In the genomic region with DNA sequence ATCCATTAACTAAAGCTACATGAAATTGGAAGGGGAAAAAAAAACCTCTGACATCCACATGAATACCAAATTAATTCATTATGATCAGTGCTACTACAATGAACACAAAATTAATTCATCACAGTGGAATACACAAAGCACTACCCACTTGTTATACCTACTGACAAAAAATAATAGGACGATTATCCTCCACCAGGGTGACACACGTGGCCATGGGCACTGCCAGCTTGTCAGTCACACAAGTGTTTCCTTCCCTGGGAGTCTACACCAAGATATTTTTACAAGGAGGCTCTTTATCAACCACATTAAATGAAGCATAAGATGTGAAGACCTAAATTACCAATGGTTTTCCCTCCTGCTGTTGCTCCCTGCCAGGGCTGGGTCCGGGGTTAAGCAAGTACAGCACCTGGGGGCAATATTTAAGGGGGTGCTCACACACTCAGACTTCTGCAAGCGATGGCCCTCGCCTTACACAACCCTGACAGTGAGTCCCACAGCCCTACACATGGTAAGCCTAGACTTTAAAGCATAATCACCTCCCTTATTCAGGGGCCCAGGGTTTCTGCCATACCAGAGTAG, we compare ENCODE assay signal across 30 cellular contexts.
A peak's percentile ranks its signal among the peaks of the same experiment; 100 is the strongest.
DNase-seq lines count a peak whose midpoint lies in the region; ATAC-seq and TF ChIP-seq lines count a peak whose summit lies in the region.
"Had no signal": no experiment of that assay in that cellular context is flagged by ENCODE, and none has a peak within 500 bp of the region (broad histone marks: within the 10 kb centered on the region; RNA-seq: fewer than 3 reads in every experiment).

No MANE protein-coding gene starts in this region.

- H2BK120ac ChIP-seq in IMR-90 (ENCODE audit: low read depth, low read length), result peak overlapping the region; percentile 75

- dilution Hi-C loops in IMR-90 (cut with HindIII; ENCODE audit: low sequenced_read_pairs, unreplicated experiment), result no loop called here

- CTCF ChIA-PET in IMR-90 (lab: Yijun Ruan, JAX), result no interaction called here
- CTCF ChIA-PET in WTC11 (lab: Charles Lee), result interaction anchor here (0.5 to 0.8 kb wide), 2 partner anchors 24 to 157 kb away, joined by 3 read pairs; no protein-coding TSS in a partner anchor

- H3K4me3 ChIP-seq in BLaER1 (0 out of 2 replicates have a peak overlapping the region, but pooled peaks have one; percentile 8), IMR-90 (ENCODE audit: insufficient read depth, low read depth, low read length) (no peak overlapping the region), upper lobe of right lung (no peak overlapping the region), aorta (ENCODE audit: low read length in 2 of 2) (no peak overlapping the region)
- H3K4me3 ChIP-seq: coronary artery, HAP-1, left ventricle myocardium inferior, neural progenitor cell, pancreas, SK-N-MC, skin epidermis, suprapubic skin had no signal

- H3K9me3 ChIP-seq in BLaER1 (no peaks in the 10 kb centered on the region), IMR-90 (ENCODE audit: control insufficient read depth, insufficient read depth, low read length) (no peaks in the 10 kb centered on the region), upper lobe of right lung (no peaks in the 10 kb centered on the region), aorta (ENCODE audit: control insufficient read depth, low read length) (no peaks in the 10 kb centered on the region)
- H3K9me3 ChIP-seq: HAP-1, left ventricle myocardium inferior, pancreas, suprapubic skin had no signal

- H3K27me3 ChIP-seq in BLaER1 (no peaks in the 10 kb centered on the region), IMR-90 (ENCODE audit: control insufficient read depth, insufficient read depth, low read length) (no peaks in the 10 kb centered on the region), upper lobe of right lung (no peaks in the 10 kb centered on the region), aorta (ENCODE audit: control insufficient read depth in 1 of 2, insufficient read depth in 2 of 2, low read length in 1 of 2) (no peaks in the 10 kb centered on the region)
- H3K27me3 ChIP-seq: neural progenitor cell, pancreas, suprapubic skin had no signal

- H3K4me1 ChIP-seq in BLaER1 (peaks cover 99% of the 10 kb centered on the region), IMR-90 (ENCODE audit: control insufficient read depth, insufficient read depth, low read length) (peaks cover 16% of the 10 kb centered on the region), upper lobe of right lung (no peaks in the 10 kb centered on the region), aorta (ENCODE audit: control insufficient read depth in 1 of 2, insufficient read depth in 2 of 2, low read length in 2 of 2) (no peaks in the 10 kb centered on the region)

- peak overlapping the region; percentile 69 for H2AK5ac ChIP-seq in IMR-90 (ENCODE audit: low read depth, low read length)

- BruUV-seq in IMR-90 (replicated peaks; lab: Mats Ljungman, UMichigan), result no TSS peak

- H3K27me3 Mint-ChIP-seq in WTC11 (ENCODE audit: low read depth), result no peaks in the 10 kb centered on the region
- peaks cover 22% of the 10 kb centered on the region for H3K27me3 Mint-ChIP-seq in activated CD4-positive, alpha-beta T cell treated with anti-CD3 and anti-CD28 coated beads, Interleukin-2, amount 10 ng/mL, durations not matched to agents 24 days and 14 days
- H3K27me3 Mint-ChIP-seq: stimulated activated naive B cell treated with anti-CD40 and anti-IgM and Interleukin-4, amounts not matched to agents 10 μg/mL and 1 μg/mL and 100 μg/mL, for 72 hours had no signal

- H3K14ac ChIP-seq in IMR-90 (replicated peaks; ENCODE audit: low read depth, low read length), result peak overlapping the region; percentile 60

- no peak overlapping the region for H3K4me3 Mint-ChIP-seq in WTC11
- no peak overlapping the region for H3K4me3 Mint-ChIP-seq in activated CD4-positive, alpha-beta T cell treated with anti-CD3 and anti-CD28 coated beads, Interleukin-2, amount 10 ng/mL, durations not matched to agents 24 days and 14 days
- H3K4me3 Mint-ChIP-seq: activated CD8-positive, alpha-beta memory T cell treated with anti-CD3 and anti-CD28 coated beads, Interleukin-2, amount 10 ng/mL, durations not matched to agents 7 days and 5 days; activated naive CD8-positive, alpha-beta T cell treated with anti-CD3 and anti-CD28 coated beads, Interleukin-2, amount 10 ng/mL, durations not matched to agents 7 days and 5 days; activated T-cell treated with anti-CD3 and anti-CD28 coated beads, Interleukin-2, amount 50 U/mL, for 4 hours; CD8-positive, alpha-beta T cell; neural progenitor cell; stimulated activated naive B cell treated with anti-CD40 and anti-IgM and Interleukin-4, amounts not matched to agents 10 μg/mL and 1 μg/mL and 100 μg/mL, for 72 hours; T-helper 1 cell treated with Interleukin-12 subunit alpha and Interleukin-12 subunit beta and Interleukin-4 antibody, amounts not matched to agents 30 μg/mL and 1 μg/mL, for 36 hours had no signal

- no peak for TF ChIP-seq RAD21 in IMR-90 (IDR thresholded peaks at IDR 0.05; ENCODE audit: low read length)

- H3K36me3 ChIP-seq in BLaER1 (peaks cover 8% of the 10 kb centered on the region; the same call in 1 of the 2 replicates), IMR-90 (ENCODE audit: control insufficient read depth, insufficient read depth, low read length) (no peaks in the 10 kb centered on the region), upper lobe of right lung (no peaks in the 10 kb centered on the region), aorta (ENCODE audit: control insufficient read depth in 1 of 2, insufficient read depth in 2 of 2, low read length in 1 of 2) (no peaks in the 10 kb centered on the region)
- H3K36me3 ChIP-seq: HAP-1, left ventricle myocardium inferior, neural progenitor cell, pancreas, suprapubic skin had no signal

- ATAC-seq in IMR-90 (ENCODE audit: low read depth) (no peak), WTC11 (peak; percentile 19; the same call in 1 of the 2 replicates), GM18861 (IDR thresholded peaks at IDR 0.05; ENCODE audit: unreplicated experiment) (no peak), upper lobe of right lung (no peak), aorta (ENCODE audit: low FRiP score) (no peak)
- ATAC-seq: activated CD8-positive, alpha-beta memory T cell treated with anti-CD3 and anti-CD28 coated beads, Interleukin-2, amount 10 ng/mL, durations not matched to agents 7 days and 5 days; activated T-cell treated with anti-CD3 and anti-CD28 coated beads, Interleukin-2, amount 50 U/mL, for 4 hours; CD8-positive, alpha-beta T cell; pancreas; stimulated activated naive B cell treated with anti-CD40 and anti-IgM and Interleukin-4, amounts not matched to agents 10 μg/mL and 1 μg/mL and 100 μg/mL, for 72 hours had no signal

- H4K91ac ChIP-seq in IMR-90 (ENCODE audit: insufficient read depth, low read depth, low read length), result peak overlapping the region; percentile 70

- no peak overlapping the region for H2AK9ac ChIP-seq in IMR-90 (replicated peaks; ENCODE audit: low read depth, low read length, poor library complexity)

- peak overlapping the region; percentile 94; the same call in 2 of the 3 replicates for H2BK15ac ChIP-seq in IMR-90 (ENCODE audit: low read depth, low read length)

- H3K4me1 Mint-ChIP-seq in WTC11, result peaks cover 85% of the 10 kb centered on the region
- H3K4me1 Mint-ChIP-seq in activated CD4-positive, alpha-beta T cell treated with anti-CD3 and anti-CD28 coated beads, Interleukin-2, amount 10 ng/mL, durations not matched to agents 24 days and 14 days, result peaks cover 4% of the 10 kb centered on the region
- H3K4me1 Mint-ChIP-seq: activated CD8-positive, alpha-beta memory T cell treated with anti-CD3 and anti-CD28 coated beads, Interleukin-2, amount 10 ng/mL, durations not matched to agents 7 days and 5 days; activated naive CD8-positive, alpha-beta T cell treated with anti-CD3 and anti-CD28 coated beads, Interleukin-2, amount 10 ng/mL, durations not matched to agents 7 days and 5 days had no signal

- H3K9me1 ChIP-seq in IMR-90 (ENCODE audit: insufficient read depth, low read length), result peaks cover 8% of the 10 kb centered on the region

- H2BK5ac ChIP-seq in IMR-90 (ENCODE audit: low read depth, low read length, poor library complexity, severe bottlenecking), result peak overlapping the region; percentile 47

- H3K36me3 Mint-ChIP-seq in WTC11, result no peaks in the 10 kb centered on the region
- no peaks in the 10 kb centered on the region for H3K36me3 Mint-ChIP-seq in activated CD4-positive, alpha-beta T cell treated with anti-CD3 and anti-CD28 coated beads, Interleukin-2, amount 10 ng/mL, durations not matched to agents 24 days and 14 days (ENCODE audit: low read depth)
- H3K36me3 Mint-ChIP-seq: activated CD8-positive, alpha-beta memory T cell treated with anti-CD3 and anti-CD28 coated beads, Interleukin-2, amount 10 ng/mL, durations not matched to agents 7 days and 5 days; activated naive CD8-positive, alpha-beta T cell treated with anti-CD3 and anti-CD28 coated beads, Interleukin-2, amount 10 ng/mL, durations not matched to agents 7 days and 5 days; CD8-positive, alpha-beta T cell; stimulated activated naive B cell treated with anti-CD40 and anti-IgM and Interleukin-4, amounts not matched to agents 10 μg/mL and 1 μg/mL and 100 μg/mL, for 72 hours had no signal

- H3K56ac ChIP-seq in IMR-90 (ENCODE audit: extremely low read depth, insufficient read depth, low read length), result no peak overlapping the region

- intact Hi-C loops in IMR-90 (cut with micrococcal nuclease), result no loop called here
- intact Hi-C loops in upper lobe of right lung (cut with DNase I), result no loop called here
- intact Hi-C loops in aorta (cut with DNase I), result no loop called here
- intact Hi-C loops in activated CD4-positive, alpha-beta T cell treated with anti-CD3 and anti-CD28 coated beads, Interleukin-2, amount 10 ng/mL, durations not matched to agents 24 days and 14 days (cut with micrococcal nuclease), result no loop called here

- H3K9me3 Mint-ChIP-seq in WTC11, result no peaks in the 10 kb centered on the region
- no peaks in the 10 kb centered on the region for H3K9me3 Mint-ChIP-seq in activated CD4-positive, alpha-beta T cell treated with anti-CD3 and anti-CD28 coated beads, Interleukin-2, amount 10 ng/mL, durations not matched to agents 24 days and 14 days
- H3K9me3 Mint-ChIP-seq: activated naive CD8-positive, alpha-beta T cell treated with anti-CD3 and anti-CD28 coated beads, Interleukin-2, amount 10 ng/mL, durations not matched to agents 7 days and 5 days; activated T-cell treated with anti-CD3 and anti-CD28 coated beads, Interleukin-2, amount 50 U/mL, for 4 hours; CD8-positive, alpha-beta T cell; stimulated activated naive B cell treated with anti-CD40 and anti-IgM and Interleukin-4, amounts not matched to agents 10 μg/mL and 1 μg/mL and 100 μg/mL, for 72 hours; T-helper 1 cell treated with Interleukin-12 subunit alpha and Interleukin-12 subunit beta and Interleukin-4 antibody, amounts not matched to agents 30 μg/mL and 1 μg/mL, for 36 hours had no signal

- H2AFZ ChIP-seq in IMR-90 (replicated peaks; ENCODE audit: low read length, poor library complexity), result no peak overlapping the region
- H2AFZ ChIP-seq: neural progenitor cell had no signal

- DNase-seq in IMR-90 (no peak), NCI-H2107 (lab: John Stamatoyannopoulos, UW) (peak; percentile 56), WTC11 (ENCODE audit: low spot score) (no peak), upper lobe of right lung (no peak), aorta (no peak)
- no peak for DNase-seq in activated CD4-positive, alpha-beta T cell treated with anti-CD3 and anti-CD28 coated beads, Interleukin-2, amount 10 ng/mL, durations not matched to agents 24 days and 14 days
- DNase-seq: activated CD4-positive, CD25-positive, alpha-beta regulatory T cell; activated CD8-positive, alpha-beta memory T cell treated with anti-CD3 and anti-CD28 coated beads, Interleukin-2, amount 10 ng/mL, durations not matched to agents 7 days and 5 days; activated gamma-delta T cell treated with Interleukin-2 at 50 U/mL for 16 hours; activated naive CD8-positive, alpha-beta T cell treated with anti-CD3 and anti-CD28 coated beads, Interleukin-2, amount 10 ng/mL, durations not matched to agents 7 days and 5 days; activated T-cell treated with anti-CD3 and anti-CD28 coated beads, Interleukin-2, amount 50 U/mL, for 4 hours; CD8-positive, alpha-beta T cell; effector memory CD4-positive, alpha-beta T cell; erythroblast; left ventricle myocardium inferior; mesendoderm; MV-4-11; NCI-H1694 treated with DMSO at 0.1 percent for 48 hours; NCI-H446 treated with DMSO at 0.1 percent for 48 hours; pancreas; stimulated activated naive B cell treated with anti-CD40 and anti-IgM and Interleukin-4, amounts not matched to agents 10 μg/mL and 1 μg/mL and 100 μg/mL, for 72 hours had no signal

- peak overlapping the region; percentile 7 to 42; a peak in 3 of 4 replicates for H4K8ac ChIP-seq in IMR-90 (ENCODE audit: low read depth in 2 of 2, low read length in 2 of 2)

- H3K4ac ChIP-seq in IMR-90 (ENCODE audit: low read depth, low read length), result peak overlapping the region; percentile 53

- H3K4me2 ChIP-seq in BLaER1 (peak overlapping the region; percentile 71), IMR-90 (ENCODE audit: low read depth, low read length) (no peak overlapping the region)
- H3K4me2 ChIP-seq: neural progenitor cell had no signal

- H2BK20ac ChIP-seq in IMR-90 (ENCODE audit: low read depth, low read length), result peak overlapping the region; percentile 66

- peak overlapping the region; percentile 46; the same call in 1 of the 2 replicates for H4K5ac ChIP-seq in IMR-90 (ENCODE audit: low read depth, low read length)

- peaks cover 16% of the 10 kb centered on the region for H4K20me1 ChIP-seq in BLaER1
- H4K20me1 ChIP-seq in IMR-90 (ENCODE audit: insufficient read depth, low read length), result no peaks in the 10 kb centered on the region

- H3K23ac ChIP-seq in IMR-90 (ENCODE audit: low read depth, low read length), result peak overlapping the region; percentile 46; the same call in 1 of the 2 replicates

- peaks cover 6 to 55% of the 10 kb centered on the region in 2 experiments for H3K79me1 ChIP-seq in IMR-90 (ENCODE audit: low read depth in 1 of 2, low read length in 2 of 2)

- H3K18ac ChIP-seq in IMR-90 (ENCODE audit: low read depth, low read length), result no peak overlapping the region

- H3K27ac ChIP-seq in BLaER1, result peak overlapping the region; percentile 68
- H3K27ac ChIP-seq in IMR-90 (ENCODE audit: insufficient read depth, low read length), result no peak overlapping the region
- no peak overlapping the region for H3K27ac ChIP-seq in upper lobe of right lung
- H3K27ac ChIP-seq in aorta (ENCODE audit: low read depth in 1 of 2, low read length in 2 of 2), result no peak overlapping the region
- H3K27ac ChIP-seq: coronary artery, left ventricle myocardium inferior, neural progenitor cell, pancreas, SK-N-MC, suprapubic skin had no signal

- no peak for TF ChIP-seq POLR2A in IMR-90 (IDR thresholded peaks at IDR 0.05; ENCODE audit: low read depth, low read length)

- peak overlapping the region; percentile 47; the same call in 1 of the 2 replicates for H3K9ac ChIP-seq in BLaER1
- no peak overlapping the region for H3K9ac ChIP-seq in IMR-90 (ENCODE audit: low read depth, low read length)
- H3K9ac ChIP-seq: neural progenitor cell had no signal

- 100% methylated on average over 4 of the region's 5 CpGs; no CpG with 5 or more reads in 1 of the 2 experiments for WGBS in IMR-90 (ENCODE audit: extremely low coverage in 2 of 2, insufficient read length in 1 of 2), 2 experiments
- WGBS in aorta, 2 donors, result 90 to 91% methylated on average over 5 of the region's 5 CpGs

- TF ChIP-seq CTCF in IMR-90 (conservative IDR thresholded peaks at IDR 0.05; ENCODE audit: low read depth, low read length), result no peak
- no peak for TF ChIP-seq CTCF in WTC11 (IDR thresholded peaks at IDR 0.05)
- no peak for TF ChIP-seq CTCF in upper lobe of right lung (IDR thresholded peaks at IDR 0.05)

- in situ Hi-C loops in IMR-90 (cut with MboI; ENCODE audit: low sequenced_read_pairs), result no loop called here

- POLR2A ChIA-PET in IMR-90 (lab: Charles Lee; ENCODE audit: unreplicated experiment), result no interaction called here
- POLR2A ChIA-PET in WTC11 (lab: Charles Lee), result no interaction called here

- no peak overlapping the region for H3K27ac Mint-ChIP-seq in WTC11
- no peak overlapping the region for H3K27ac Mint-ChIP-seq in activated CD4-positive, alpha-beta T cell treated with anti-CD3 and anti-CD28 coated beads, Interleukin-2, amount 10 ng/mL, durations not matched to agents 24 days and 14 days
- H3K27ac Mint-ChIP-seq: activated CD8-positive, alpha-beta memory T cell treated with anti-CD3 and anti-CD28 coated beads, Interleukin-2, amount 10 ng/mL, durations not matched to agents 7 days and 5 days; activated naive CD8-positive, alpha-beta T cell treated with anti-CD3 and anti-CD28 coated beads, Interleukin-2, amount 10 ng/mL, durations not matched to agents 7 days and 5 days; CD8-positive, alpha-beta T cell; neural progenitor cell; stimulated activated naive B cell treated with anti-CD40 and anti-IgM and Interleukin-4, amounts not matched to agents 10 μg/mL and 1 μg/mL and 100 μg/mL, for 72 hours; T-helper 1 cell treated with Interleukin-12 subunit alpha and Interleukin-12 subunit beta and Interleukin-4 antibody, amounts not matched to agents 30 μg/mL and 1 μg/mL, for 36 hours had no signal
